In the genomic region with DNA sequence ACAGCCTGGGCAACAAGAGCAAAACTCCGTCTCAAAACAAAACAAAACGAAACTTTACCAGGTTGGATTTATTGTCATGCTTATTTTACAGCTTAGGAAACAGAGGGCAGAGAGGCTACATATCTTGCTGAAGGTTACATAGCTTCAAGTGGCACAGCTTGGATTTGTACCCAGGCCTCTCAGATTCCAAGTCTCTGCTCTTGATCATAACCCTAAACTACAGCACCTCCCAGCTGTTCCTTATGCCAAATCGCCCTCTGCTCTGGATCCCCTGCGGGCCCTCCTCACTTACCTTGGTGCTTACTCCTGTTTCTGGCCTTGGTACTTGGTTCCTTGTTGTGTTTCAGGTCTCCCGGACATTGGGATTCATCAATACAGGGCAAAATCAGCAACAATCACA, we compare ENCODE assay signal across 24 cellular contexts. TPM values are rescaled to one million over a fixed set of nuclear protein-coding genes. Genes with fewer than 3 reads are reported as not detected.
"Had no signal": no experiment of that assay in that cellular context is flagged by ENCODE, and none has a peak within 500 bp of the region (broad histone marks: within the 10 kb centered on the region; RNA-seq: fewer than 3 reads in every experiment).

No MANE protein-coding gene starts in this region.

- H3K4me3 Mint-ChIP-seq: activated CD8-positive, alpha-beta T cell treated with anti-CD3 and anti-CD28 coated beads, Interleukin-2, amount 10 ng/mL, durations not matched to agents 7 days and 5 days; activated naive CD8-positive, alpha-beta T cell treated with anti-CD3 and anti-CD28 coated beads for 36 hours; activated T-cell treated with anti-CD3 and anti-CD28 coated beads, Interleukin-2, amount 50 U/mL, for 24 hours; activated T-helper 17 cell treated with anti-CD3 and anti-CD28 coated beads, Interleukin-2, amount 50 U/mL, for 72 hours; central memory CD8-positive, alpha-beta T cell; naive thymus-derived CD4-positive, alpha-beta T cell; neural crest cell; T-cell; T-helper 2 cell treated with Interferon-gamma antibody and Interleukin-4, amounts not matched to agents 5 μg/mL and 100 μg/mL, for 36 hours; type B pancreatic cell had no signal

- H3K4me1 Mint-ChIP-seq: activated naive CD8-positive, alpha-beta T cell treated with anti-CD3 and anti-CD28 coated beads for 36 hours; activated T-helper 17 cell treated with anti-CD3 and anti-CD28 coated beads, Interleukin-2, amount 50 U/mL, for 72 hours; central memory CD8-positive, alpha-beta T cell; naive thymus-derived CD4-positive, alpha-beta T cell; T-cell had no signal

- H3K9me3 Mint-ChIP-seq: activated naive CD8-positive, alpha-beta T cell treated with anti-CD3 and anti-CD28 coated beads for 36 hours; activated T-cell treated with anti-CD3 and anti-CD28 coated beads, Interleukin-2, amount 50 U/mL, for 24 hours; activated T-helper 17 cell treated with anti-CD3 and anti-CD28 coated beads, Interleukin-2, amount 50 U/mL, for 72 hours; central memory CD8-positive, alpha-beta T cell; naive thymus-derived CD4-positive, alpha-beta T cell; neural crest cell; T-cell; T-helper 2 cell treated with Interferon-gamma antibody and Interleukin-4, amounts not matched to agents 5 μg/mL and 100 μg/mL, for 36 hours; type B pancreatic cell had no signal

- H3K27ac Mint-ChIP-seq: activated CD8-positive, alpha-beta T cell treated with anti-CD3 and anti-CD28 coated beads, Interleukin-2, amount 10 ng/mL, durations not matched to agents 7 days and 5 days; activated naive CD8-positive, alpha-beta T cell treated with anti-CD3 and anti-CD28 coated beads for 36 hours; activated T-cell treated with anti-CD3 and anti-CD28 coated beads, Interleukin-2, amount 50 U/mL, for 24 hours; activated T-helper 17 cell treated with anti-CD3 and anti-CD28 coated beads, Interleukin-2, amount 50 U/mL, for 72 hours; naive thymus-derived CD4-positive, alpha-beta T cell; T-cell; T-helper 2 cell treated with Interferon-gamma antibody and Interleukin-4, amounts not matched to agents 5 μg/mL and 100 μg/mL, for 36 hours; type B pancreatic cell had no signal

- H3K4me3 ChIP-seq: colonic mucosa, dorsolateral prefrontal cortex, spleen, thoracic aorta had no signal

- H3K36me3 Mint-ChIP-seq: activated naive CD8-positive, alpha-beta T cell treated with anti-CD3 and anti-CD28 coated beads for 36 hours; naive thymus-derived CD4-positive, alpha-beta T cell; T-cell; type B pancreatic cell had no signal

- H3K27ac ChIP-seq: colonic mucosa, dorsolateral prefrontal cortex, spleen, thoracic aorta, VCaP had no signal

- DNase-seq: activated CD4-positive, alpha-beta T cell treated with anti-CD3 and anti-CD28 coated beads, Interleukin-2, amount 50 U/mL, for 1 hour; activated CD4-positive, CD25-positive, alpha-beta regulatory T cell treated with anti-CD3 and anti-CD28 coated beads, Interleukin-2, amount 50 U/mL, for 72 hours; activated naive CD8-positive, alpha-beta T cell treated with anti-CD3 and anti-CD28 coated beads for 36 hours; activated T-cell treated with anti-CD3 and anti-CD28 coated beads, Interleukin-2, amount 50 U/mL, for 24 hours; colonic mucosa; dorsolateral prefrontal cortex; foreskin fibroblast; hippocampal formation; left colon; naive thymus-derived CD4-positive, alpha-beta T cell; posterior cingulate gyrus; spleen; stimulated activated CD4-positive, alpha-beta T cell treated with anti-CD3 and anti-CD28 coated beads, Interleukin-4, amount 100 ng/mL, for 1 hour; stimulated activated naive CD4-positive, alpha-beta T cell treated with Interleukin-2 at 50 U/mL for 16 hours; T-cell had no signal

- H3K27me3 ChIP-seq: colonic mucosa, dorsolateral prefrontal cortex had no signal

- H3K27me3 Mint-ChIP-seq: activated T-helper 17 cell treated with anti-CD3 and anti-CD28 coated beads, Interleukin-2, amount 50 U/mL, for 72 hours; T-cell; type B pancreatic cell had no signal

- H3K36me3 ChIP-seq: colonic mucosa, thoracic aorta had no signal

- H3K4me1 ChIP-seq: colonic mucosa had no signal

- H3K9me3 ChIP-seq: colonic mucosa, spleen, thoracic aorta had no signal

- ATAC-seq: activated CD8-positive, alpha-beta T cell treated with anti-CD3 and anti-CD28 coated beads, Interleukin-2, amount 10 ng/mL, durations not matched to agents 7 days and 5 days; activated T-helper 17 cell treated with anti-CD3 and anti-CD28 coated beads, Interleukin-2, amount 50 U/mL, for 72 hours; left colon; naive thymus-derived CD4-positive, alpha-beta T cell; SK-N-SH treated with all-trans-retinoic acid at 6 μM for 48 hours; T-cell had no signal

RNA-seq across cellular contexts. Expression of gene CUEDC1, which starts 11.7 kb away (rescaled TPM):
- polyA plus RNA-seq: naive thymus-derived CD4-positive, alpha-beta T cell had no signal
